29 cellular contexts compared by ENCODE assay signal in genomic region chr11:2015044-2015443, GRCh38.
"Had no signal": no experiment of that assay in that cellular context is flagged by ENCODE, and none has a peak within 500 bp of the region (broad histone marks: within the 10 kb centered on the region; RNA-seq: fewer than 3 reads in every experiment).

No MANE protein-coding gene starts in this region.

- DNase-seq: colonic mucosa; cortex of kidney; dermis blood vessel endothelial cell; dorsolateral prefrontal cortex; effector CD4-positive, alpha-beta T cell; effector CD8-positive, alpha-beta T cell; effector memory CD4-positive, alpha-beta T cell; effector memory CD8-positive, alpha-beta T cell; endodermal cell; erythroblast; esophagus squamous epithelium; foreskin fibroblast; foreskin keratinocyte; foreskin melanocyte; gastrocnemius medialis; glutamatergic neuron; head of caudate nucleus; heart left ventricle; heart right ventricle had no signal

- H3K4me3 ChIP-seq: colonic mucosa, coronary artery, dorsolateral prefrontal cortex, esophagus muscularis mucosa, esophagus squamous epithelium, gastrocnemius medialis, gastroesophageal sphincter, heart left ventricle, heart right ventricle had no signal

- H3K4me1 ChIP-seq: colonic mucosa, esophagus muscularis mucosa, esophagus squamous epithelium, foreskin keratinocyte, gastrocnemius medialis, gastroesophageal sphincter, heart left ventricle, heart right ventricle had no signal

- H3K27ac Mint-ChIP-seq: dendritic cell treated with granulocyte-macrophage colony-stimulating factor and Interleukin-4, amounts not matched to agents 40 ng/mL and 50 ng/mL, for 4 days; effector memory CD8-positive, alpha-beta T cell; endodermal cell had no signal

- H3K36me3 ChIP-seq: colonic mucosa, esophagus muscularis mucosa, esophagus squamous epithelium, gastrocnemius medialis, gastroesophageal sphincter, heart left ventricle, heart right ventricle had no signal

- H3K27ac ChIP-seq: colonic mucosa, coronary artery, dorsolateral prefrontal cortex, epithelial cell of prostate, esophagus muscularis mucosa, esophagus squamous epithelium, foreskin keratinocyte, gastrocnemius medialis, gastroesophageal sphincter, heart left ventricle, heart right ventricle had no signal

- H3K4me1 Mint-ChIP-seq: endodermal cell had no signal

- H3K27me3 ChIP-seq: colonic mucosa, dorsolateral prefrontal cortex, esophagus muscularis mucosa, esophagus squamous epithelium, foreskin keratinocyte, gastrocnemius medialis, gastroesophageal sphincter, heart left ventricle, heart right ventricle had no signal

- H3K27me3 Mint-ChIP-seq: dendritic cell treated with granulocyte-macrophage colony-stimulating factor and Interleukin-4, amounts not matched to agents 40 ng/mL and 50 ng/mL, for 4 days; effector memory CD8-positive, alpha-beta T cell had no signal

- H3K4me3 Mint-ChIP-seq: dendritic cell treated with granulocyte-macrophage colony-stimulating factor and Interleukin-4, amounts not matched to agents 40 ng/mL and 50 ng/mL, for 4 days; effector memory CD8-positive, alpha-beta T cell; endodermal cell had no signal

- H3K9me3 ChIP-seq: colonic mucosa, esophagus muscularis mucosa, esophagus squamous epithelium, gastrocnemius medialis, gastroesophageal sphincter, heart left ventricle, heart right ventricle had no signal

- H3K9me3 Mint-ChIP-seq: dendritic cell treated with granulocyte-macrophage colony-stimulating factor and Interleukin-4, amounts not matched to agents 40 ng/mL and 50 ng/mL, for 4 days; effector memory CD8-positive, alpha-beta T cell; endodermal cell had no signal

- FAIRE-seq: colon, endometrium, endothelial cell of umbilical vein, frontal cortex had no signal

- ATAC-seq: effector memory CD8-positive, alpha-beta T cell; esophagus mucosa; foreskin keratinocyte; gastrocnemius medialis; gastroesophageal sphincter had no signal
